In genomic region chr17:34998205-34998604, GRCh38 we compare ENCODE assay signal across 8 cellular contexts. TPM values are rescaled to one million over a fixed set of nuclear protein-coding genes. Genes with fewer than 3 reads are reported as not detected.
DNase-seq lines count a peak whose midpoint lies in the region; ATAC-seq, FAIRE-seq and TF ChIP-seq lines count a peak whose summit lies in the region.

No MANE protein-coding gene starts in this region.

- ATAC-seq in GM21529 (IDR thresholded peaks at IDR 0.05; ENCODE audit: unreplicated experiment), result no peak

- FAIRE-seq in GM12891 (lab: Jason Lieb, UNC), result peak; percentile 94

- H3K27ac ChIP-seq in 22Rv1, result no peak overlapping the region
- peak overlapping the region; percentile 27 for H3K27ac ChIP-seq in caudate nucleus (ENCODE audit: low read depth, low read length)

- DNase-seq in GM12891 (ENCODE audit: insufficient read length, low spot score), result peak; percentile 84
- peak; percentile 3 for DNase-seq in NCI-H1092 (lab: John Stamatoyannopoulos, UW)
- DNase-seq in activated CD4-positive, CD25-positive, alpha-beta regulatory T cell treated with anti-CD3 and anti-CD28 coated beads, Interleukin-2, amount 50 U/mL, for 72 hours, result peak; percentile 65
- peak in 57 of 61 donors; percentile 2 to 79 (median 55) for DNase-seq in caudate nucleus (lab: John Stamatoyannopoulos, UW)
- DNase-seq in kidney glomerular epithelial cell (lab: John Stamatoyannopoulos, UW), result peak; percentile 52
- peak; percentile 81 for DNase-seq in stimulated activated CD4-positive, alpha-beta T cell treated with anti-CD3 and anti-CD28 coated beads, Interleukin-1b, Interleukin-23, amount 100 ng/mL, for 48 hours

- TF ChIP-seq POLR2A in GM12891 (IDR thresholded peaks at IDR 0.05; ENCODE audit: low read depth, low read length), result no peak

- TF ChIP-seq CTCF in 22Rv1 (IDR thresholded peaks at IDR 0.05), result peak; percentile 57

TF ChIP-seq in GM12891, 5 proteins besides CTCF, POLR2A, EP300 and RAD21:
- TF ChIP-seq PAX5 (IDR thresholded peaks at IDR 0.05; ENCODE audit: insufficient read depth, low read length, severe bottlenecking) (no peak), SPI1 (IDR thresholded peaks at IDR 0.05; ENCODE audit: low read depth, low read length) (peak; percentile 47), POU2F2 (IDR thresholded peaks at IDR 0.05; ENCODE audit: low read depth, low read length) (no peak)

RNA-seq across cellular contexts. Expression of gene LIG3, which starts 17.9 kb away (rescaled TPM):
- 9.5 TPM for polyA plus RNA-seq in GM12891 (2012; ENCODE audit: low read depth, missing spikeins)

RNA-seq across cellular contexts. Expression of gene ZNF830, which starts 36.9 kb away (rescaled TPM):
- polyA plus RNA-seq in GM12891 (2012; ENCODE audit: low read depth, missing spikeins), result 7.4 TPM

RNA-seq across cellular contexts. Expression of gene CCT6B, which starts 36.9 kb away (rescaled TPM):
- 3.5 TPM for polyA plus RNA-seq in GM12891 (2012; ENCODE audit: low read depth, missing spikeins)

Comparison
In these comparisons a context has a peak if more than half of its experiments do, and no peak if none do; other contexts are left out.
1. DNase-seq: peak in every context shown above with its lines; median percentile 84 in GM12891; 81 in stimulated activated CD4-positive, alpha-beta T cell treated with anti-CD3 and anti-CD28 coated beads, Interleukin-1b, Interleukin-23, amount 100 ng/mL, for 48 hours; 65 in activated CD4-positive, CD25-positive, alpha-beta regulatory T cell treated with anti-CD3 and anti-CD28 coated beads, Interleukin-2, amount 50 U/mL, for 72 hours; 55 in caudate nucleus; 52 in kidney glomerular epithelial cell; 3 in NCI-H1092.